Comparison of ENCODE assay signal across 9 cellular contexts in the genomic region with DNA sequence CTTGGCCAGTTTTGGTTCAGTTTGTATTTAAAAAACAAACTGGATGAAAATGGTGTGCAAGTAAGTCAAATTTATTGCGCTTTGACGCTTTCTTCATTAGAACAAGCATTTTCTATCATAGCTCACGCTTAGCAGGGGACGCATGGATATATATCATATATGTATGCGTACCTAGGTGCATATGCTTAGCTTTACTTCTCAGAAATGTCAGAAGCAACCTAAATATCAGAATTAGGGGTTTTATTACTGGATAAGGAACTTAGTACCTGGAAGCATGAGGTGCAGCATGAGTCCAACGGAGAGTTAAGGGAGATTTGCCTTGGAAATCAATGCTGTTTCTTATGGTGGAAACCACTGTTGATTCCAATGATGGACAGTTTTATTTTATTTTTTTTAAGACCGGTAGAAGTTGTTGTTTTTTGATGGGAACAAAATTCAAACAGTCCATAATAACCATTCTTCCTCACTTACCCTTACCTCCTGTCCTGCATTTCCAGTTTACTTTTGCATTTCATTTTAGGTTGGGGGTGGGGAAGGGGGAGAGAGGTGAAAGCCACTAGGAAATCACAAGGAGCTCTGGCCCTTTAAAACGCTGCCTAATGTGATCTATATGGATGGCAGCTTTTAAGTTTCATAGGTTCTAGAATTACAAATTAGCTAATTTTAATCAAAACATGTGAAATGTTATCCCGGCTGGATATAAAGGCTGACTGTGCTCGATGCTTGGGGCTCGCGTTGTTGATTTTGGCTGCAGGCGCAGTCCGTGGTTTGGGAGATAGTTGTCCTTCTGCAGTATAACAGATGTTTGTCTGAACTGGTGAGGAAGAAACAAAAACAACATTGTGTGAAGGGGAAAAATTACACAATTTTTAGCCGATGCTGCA. TPM values are rescaled to one million over a fixed set of nuclear protein-coding genes. Genes with fewer than 3 reads are reported as not detected.
DNase-seq lines count a peak whose midpoint lies in the region; ATAC-seq and TF ChIP-seq lines count a peak whose summit lies in the region.
"Had no signal": no experiment of that assay in that cellular context is flagged by ENCODE, and none has a peak within 500 bp of the region (broad histone marks: within the 10 kb centered on the region; RNA-seq: fewer than 3 reads in every experiment).

No MANE protein-coding gene starts in this region.

- H3K79me2 ChIP-seq in hepatocyte: no peaks in the 10 kb centered on the region

- TF ChIP-seq CTCF in hepatocyte (IDR thresholded peaks at IDR 0.05; ENCODE audit: poor library complexity) (no peak), body of pancreas (IDR thresholded peaks at IDR 0.05) (no peak)

- peak overlapping the region; percentile 84 for H3K4me3 Mint-ChIP-seq in activated naive CD8-positive, alpha-beta T cell treated with anti-CD3 and anti-CD28 coated beads for 36 hours

- TF ChIP-seq POLR2A in body of pancreas (IDR thresholded peaks at IDR 0.05): no peak

- no peak overlapping the region for H3K27ac Mint-ChIP-seq in activated naive CD8-positive, alpha-beta T cell treated with anti-CD3 and anti-CD28 coated beads for 36 hours

- peaks cover 27% of the 10 kb centered on the region for H3K27me3 Mint-ChIP-seq in activated naive CD8-positive, alpha-beta T cell treated with anti-CD3 and anti-CD28 coated beads for 36 hours

- H3K36me3 Mint-ChIP-seq in activated naive CD8-positive, alpha-beta T cell treated with anti-CD3 and anti-CD28 coated beads for 36 hours: no peaks in the 10 kb centered on the region

- intact Hi-C loops in body of pancreas (cut with DNase I): no loop called here

- H3K9me3 Mint-ChIP-seq in activated naive CD8-positive, alpha-beta T cell treated with anti-CD3 and anti-CD28 coated beads for 36 hours: no peaks in the 10 kb centered on the region

- H3K4me2 ChIP-seq in hepatocyte: peak overlapping the region; percentile 97

- peaks cover 24% of the 10 kb centered on the region for H3K4me1 ChIP-seq in hepatocyte (ENCODE audit: insufficient read depth)
- peaks cover 23% of the 10 kb centered on the region for H3K4me1 ChIP-seq in body of pancreas

- no peak overlapping the region for H2AFZ ChIP-seq in hepatocyte

- H3K36me3 ChIP-seq in hepatocyte (replicated peaks; ENCODE audit: insufficient read depth, low read depth) (no peaks in the 10 kb centered on the region), body of pancreas (replicated peaks in 1 of 2; ENCODE audit: insufficient read depth in 1 of 2, low read depth in 2 of 2) (no peaks in the 10 kb centered on the region)

- peaks cover 16% of the 10 kb centered on the region for H3K4me1 Mint-ChIP-seq in activated naive CD8-positive, alpha-beta T cell treated with anti-CD3 and anti-CD28 coated beads for 36 hours

- 42% methylated on average over 15 of the region's 15 CpGs for WGBS in hepatocyte (ENCODE audit: low lambda C conversion rate, missing lambda C conversion rate)
- WGBS in body of pancreas, 2 donors: 55 to 65% methylated on average over 15 of the region's 15 CpGs

- H4K20me1 ChIP-seq in hepatocyte (ENCODE audit: insufficient read depth, poor library complexity, severe bottlenecking): no peaks in the 10 kb centered on the region

- DNase-seq in NCI-H2171 treated with DMSO at 0.1 percent for 48 hours (lab: John Stamatoyannopoulos, UW) (peak; percentile 26), NCI-H2171 (lab: John Stamatoyannopoulos, UW) (no peak), hepatocyte (ENCODE audit: low spot score) (no peak), stromal cell of bone marrow (ENCODE audit: low read depth) (peak; percentile 65), NCI-H2227 treated with DMSO at 0.1 percent for 48 hours (lab: John Stamatoyannopoulos, UW) (no peak), body of pancreas (no peak)
- no peak for DNase-seq in activated naive CD8-positive, alpha-beta T cell treated with anti-CD3 and anti-CD28 coated beads for 36 hours

- H3K9me2 ChIP-seq in hepatocyte (replicated peaks; ENCODE audit: insufficient read depth): no peaks in the 10 kb centered on the region

- H3K4me3 ChIP-seq in hepatocyte: peak overlapping the region; percentile 79
- H3K4me3 ChIP-seq in body of pancreas: no peak overlapping the region

- no peak for ATAC-seq in HG03097 (IDR thresholded peaks at IDR 0.05; ENCODE audit: low FRiP score, unreplicated experiment)
- ATAC-seq in body of pancreas: no peak

- no peak overlapping the region for H3K27ac ChIP-seq in hepatocyte
- no peak overlapping the region for H3K27ac ChIP-seq in body of pancreas
- H3K27ac ChIP-seq: C4-2B had no signal

- peaks cover 37% of the 10 kb centered on the region for H3K27me3 ChIP-seq in hepatocyte
- H3K27me3 ChIP-seq in body of pancreas: no peaks in the 10 kb centered on the region

- H3K9me3 ChIP-seq in hepatocyte (ENCODE audit: low read depth) (no peaks in the 10 kb centered on the region), body of pancreas (no peaks in the 10 kb centered on the region)

RNA-seq across cellular contexts. Expression of gene SOBP, which starts 2.1 kb away (rescaled TPM):
- total RNA-seq in activated naive CD8-positive, alpha-beta T cell treated with anti-CD3 and anti-CD28 coated beads for 36 hours: 1 to 10 TPM in 1 of 2 experiments, under 1 TPM in 1; 0.70 to 2.1 TPM
- total RNA-seq in hepatocyte (2.1 and 3.4 TPM in 2 replicates), body of pancreas (1 to 10 TPM in 1 of 2 donors, under 1 TPM in 1; 0.66 to 3.1 TPM)
- polyA plus RNA-seq in hepatocyte: 2.2 and 2.5 TPM in 2 replicates

RNA-seq across cellular contexts. Expression of gene PDSS2, which starts 32.7 kb away (rescaled TPM):
- 10 to 100 TPM; 13.7 to 14.1 TPM for total RNA-seq in activated naive CD8-positive, alpha-beta T cell treated with anti-CD3 and anti-CD28 coated beads for 36 hours
- total RNA-seq in hepatocyte (18.2 and 19.0 TPM in 2 replicates), body of pancreas (10 to 100 TPM in 1 of 2 donors, 1 to 10 TPM in 1; 6.2 to 10.9 TPM)
- 11.0 and 15.3 TPM in 2 replicates for polyA plus RNA-seq in hepatocyte

Comparison
In these comparisons a context has a peak if more than half of its experiments do, and no peak if none do; other contexts are left out.
1. DNase-seq: peak in NCI-H2171 treated with DMSO at 0.1 percent for 48 hours (single experiment) and stromal cell of bone marrow (single experiment); none in NCI-H2171 (single experiment), activated naive CD8-positive, alpha-beta T cell treated with anti-CD3 and anti-CD28 coated beads for 36 hours (single experiment), hepatocyte (single experiment), NCI-H2227 treated with DMSO at 0.1 percent for 48 hours (single experiment) and body of pancreas (0 of 4).